Comparison of ENCODE assay signal across 17 cellular contexts in the genomic region with DNA sequence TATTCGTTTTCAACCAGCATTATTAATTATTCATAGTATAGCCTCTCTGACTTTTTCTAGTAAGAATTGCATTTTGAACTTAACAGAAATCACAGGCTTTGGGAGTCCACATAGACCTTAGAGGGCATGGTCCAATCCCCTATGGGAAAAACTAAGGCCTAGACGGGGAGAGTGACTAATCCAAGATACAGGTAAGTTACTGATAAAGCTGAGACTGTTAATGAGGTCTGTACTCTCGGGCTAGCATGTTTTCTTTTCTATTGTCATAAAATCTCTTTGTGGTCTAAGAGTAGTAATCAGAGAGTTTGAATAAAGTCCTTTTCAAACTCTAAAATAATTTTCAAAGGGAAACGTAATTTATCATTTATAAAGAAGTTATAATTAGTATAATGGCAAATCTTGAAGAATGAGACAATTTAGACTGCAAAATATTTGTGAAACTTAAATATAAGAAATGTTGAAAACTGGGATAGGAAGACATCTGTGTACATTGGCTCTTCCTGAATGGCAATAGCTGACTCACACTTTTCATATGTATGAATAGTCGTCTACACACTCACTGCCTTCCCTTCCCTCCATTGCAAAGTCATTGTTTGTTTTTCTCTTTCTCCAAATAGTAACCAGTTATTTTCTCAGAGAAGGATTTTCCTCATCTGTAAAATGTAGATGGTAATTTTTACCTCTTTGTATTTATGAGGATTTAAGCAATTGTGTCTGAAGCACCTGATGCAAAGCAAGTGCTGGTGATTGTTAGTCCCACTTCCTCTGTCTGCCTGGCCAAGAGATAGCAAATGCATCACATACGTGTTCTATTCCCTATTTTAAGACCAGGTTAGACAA.
DNase-seq lines count a peak whose midpoint lies in the region; TF ChIP-seq lines count a peak whose summit lies in the region.
"Had no signal": no experiment of that assay in that cellular context is flagged by ENCODE, and none has a peak within 500 bp of the region (broad histone marks: within the 10 kb centered on the region; RNA-seq: fewer than 3 reads in every experiment).

No MANE protein-coding gene starts in this region.

- H3K27me3 ChIP-seq in breast epithelium (no peaks in the 10 kb centered on the region), smooth muscle cell (ENCODE audit: low read depth) (no peaks in the 10 kb centered on the region)

- no peak overlapping the region for H3K9ac ChIP-seq in smooth muscle cell (ENCODE audit: low read depth)

- H3K4me2 ChIP-seq in smooth muscle cell = no peak overlapping the region

- H3K4me1 ChIP-seq in breast epithelium (no peaks in the 10 kb centered on the region), smooth muscle cell (ENCODE audit: low read depth) (no peaks in the 10 kb centered on the region)

- H3K36me3 Mint-ChIP-seq in MCF 10A (ENCODE audit: insufficient read depth, unreplicated experiment) (peaks cover under 1% of the 10 kb centered on the region), CD14-positive monocyte (no peaks in the 10 kb centered on the region)

- H3K9me3 ChIP-seq in breast epithelium = no peaks in the 10 kb centered on the region
- no peaks in the 10 kb centered on the region for H3K9me3 ChIP-seq in smooth muscle cell (replicated peaks; ENCODE audit: low read depth)

- TF ChIP-seq POLR2A in breast epithelium (IDR thresholded peaks at IDR 0.05) = no peak

- H3K27ac Mint-ChIP-seq in MCF 10A (ENCODE audit: low read depth, unreplicated experiment) (peak overlapping the region; percentile 82), CD14-positive monocyte (no peak overlapping the region)

- H3K4me1 Mint-ChIP-seq in MCF 10A (ENCODE audit: insufficient read depth, unreplicated experiment) = peaks cover 37% of the 10 kb centered on the region
- peaks cover 10% of the 10 kb centered on the region for H3K4me1 Mint-ChIP-seq in CD14-positive monocyte

- WGBS in smooth muscle cell (ENCODE audit: low lambda C conversion rate) = 60% methylated on average over 6 of the region's 6 CpGs

- no TSS peak for BruUV-seq in MCF 10A (replicated peaks; lab: Mats Ljungman, UMichigan)

- H2AFZ ChIP-seq in smooth muscle cell (ENCODE audit: low read depth) = no peak overlapping the region

- H3K4me3 Mint-ChIP-seq in MCF 10A (ENCODE audit: unreplicated experiment) (no peak overlapping the region), CD14-positive monocyte (no peak overlapping the region)

- no peaks in the 10 kb centered on the region for H4K20me1 ChIP-seq in smooth muscle cell (ENCODE audit: low read depth)

- TF ChIP-seq CTCF in MCF 10A (IDR thresholded peaks at IDR 0.05; ENCODE audit: unreplicated experiment) (no peak), breast epithelium (IDR thresholded peaks at IDR 0.05) (no peak), RWPE1 (conservative IDR thresholded peaks at IDR 0.05; ENCODE audit: low read depth) (no peak), fibroblast of pulmonary artery (IDR thresholded peaks at IDR 0.05; ENCODE audit: low read length, missing control alignments) (no peak), smooth muscle cell (IDR thresholded peaks at IDR 0.05; ENCODE audit: borderline replicate concordance, insufficient read depth, poor library complexity, severe bottlenecking) (no peak), CD14-positive monocyte (IDR thresholded peaks at IDR 0.05) (no peak)

- POLR2A ChIA-PET in MCF 10A (lab: Yijun Ruan, JAX) = interaction anchor here (0.6 to 3.0 kb wide), 5 partner anchors 9 to 135 kb away, joined by 3 to 6 read pairs (median 3); no protein-coding TSS in a partner anchor
- POLR2A ChIA-PET in RWPE1 (lab: Yijun Ruan, JAX; ENCODE audit: low non-redundant PET) = no interaction called here
- POLR2A ChIA-PET in HEK293T (lab: Yijun Ruan, JAX) = no interaction called here

- H3K9me3 Mint-ChIP-seq in MCF 10A (ENCODE audit: unreplicated experiment) (peaks cover 8% of the 10 kb centered on the region), CD14-positive monocyte (peaks cover 0 to 2% (median 0%) of the 10 kb centered on the region in 7 donors)

- H3K27ac ChIP-seq in breast epithelium (no peak overlapping the region), RWPE1 (no peak overlapping the region), smooth muscle cell (ENCODE audit: low read depth) (peak overlapping the region; percentile 45)

- no peaks in the 10 kb centered on the region for H3K79me2 ChIP-seq in smooth muscle cell (ENCODE audit: low read depth)

- intact Hi-C loops in MCF 10A (cut with micrococcal nuclease) = no loop called here
- intact Hi-C loops in breast epithelium (cut with DNase I; ENCODE audit: low total_unique reads) = no loop called here
- intact Hi-C loops in CD14-positive monocyte (cut with micrococcal nuclease) = no loop called here

- CTCF ChIA-PET in MCF 10A (lab: Yijun Ruan, JAX) (interaction anchor here (0.7 kb wide), 1 partner anchor 152 kb away, joined by 3 read pairs; no protein-coding TSS in a partner anchor), RWPE1 (lab: Yijun Ruan, JAX) (interaction anchor here (0.7 kb wide), 1 partner anchor 174 kb away, joined by 3 read pairs; no protein-coding TSS in a partner anchor), HEK293T (lab: Yijun Ruan, JAX) (no interaction called here)

- H3K27me3 Mint-ChIP-seq in MCF 10A (ENCODE audit: insufficient read depth, unreplicated experiment) = no peaks in the 10 kb centered on the region
- H3K27me3 Mint-ChIP-seq in CD14-positive monocyte (ENCODE audit: low read depth in 3 of 3) = no peaks in the 10 kb centered on the region

- DNase-seq in MCF 10A (ENCODE audit: unreplicated experiment) (peak; percentile 61), breast epithelium (ENCODE audit: low spot score in 2 of 2) (no peak), RWPE1 (ENCODE audit: low spot score) (peak; percentile 60), fibroblast of pulmonary artery (ENCODE audit: low read depth) (peak; percentile 74), smooth muscle cell (lab: John Stamatoyannopoulos, UW; ENCODE audit: unreplicated experiment) (no peak), NCI-H526 treated with DMSO at 0.1 percent for 48 hours (lab: John Stamatoyannopoulos, UW) (no peak), HEK293T (ENCODE audit: extremely low spot score) (no peak), CD14-positive monocyte (ENCODE audit: low spot score) (no peak)
- DNase-seq: activated CD4-positive, alpha-beta T cell treated with anti-CD3 and anti-CD28 coated beads, Interleukin-2, amount 50 U/mL, for 48 hours; activated effector memory CD4-positive, alpha-beta T cell treated with Interleukin-2 at 50 U/mL for 16 hours; caudate nucleus; erythroblast; NCI-H187; stimulated activated CD4-positive, alpha-beta T cell treated with anti-CD3 and anti-CD28 coated beads, Interleukin-4, amount 100 ng/mL, for 1 hour; stimulated activated naive CD4-positive, alpha-beta T cell; T-helper 2 cell had no signal

- H3K4me3 ChIP-seq in breast epithelium = no peak overlapping the region
- H3K4me3 ChIP-seq in fibroblast of pulmonary artery (replicated peaks; ENCODE audit: low read depth, low read length) = no peak overlapping the region
- H3K4me3 ChIP-seq in smooth muscle cell = no peak overlapping the region
- H3K4me3 ChIP-seq: K562 had no signal

- H3K36me3 ChIP-seq in breast epithelium (no peaks in the 10 kb centered on the region), smooth muscle cell (ENCODE audit: low read depth) (no peaks in the 10 kb centered on the region)

- no peaks in the 10 kb centered on the region for H3F3A ChIP-seq in smooth muscle cell (ENCODE audit: low read depth)

TF ChIP-seq in HEK293T, 16 proteins besides CTCF, POLR2A, EP300 and RAD21:
- no peak for TF ChIP-seq L3MBTL2 (conservative IDR thresholded peaks at IDR 0.05)
- TF ChIP-seq FOXM1 (IDR thresholded peaks at IDR 0.05; ENCODE audit: borderline replicate concordance) = no peak
- TF ChIP-seq BHLHE40 (IDR thresholded peaks at IDR 0.05; ENCODE audit: borderline replicate concordance) = no peak
- TF ChIP-seq ELF4 (IDR thresholded peaks at IDR 0.05) = no peak
- no peak for TF ChIP-seq CTBP1 (IDR thresholded peaks at IDR 0.05; ENCODE audit: borderline replicate concordance)
- TF ChIP-seq FOXK2 (IDR thresholded peaks at IDR 0.05) = no peak
- no peak for TF ChIP-seq LEF1 (IDR thresholded peaks at IDR 0.05; ENCODE audit: borderline replicate concordance)
- TF ChIP-seq TARDBP (IDR thresholded peaks at IDR 0.05) = no peak
- no peak for TF ChIP-seq NFRKB (IDR thresholded peaks at IDR 0.05)
- no peak for TF ChIP-seq FOXA1 (IDR thresholded peaks at IDR 0.05)
- no peak for TF ChIP-seq SUZ12 (IDR thresholded peaks at IDR 0.05)
- no peak for TF ChIP-seq SP1 (IDR thresholded peaks at IDR 0.05)
- TF ChIP-seq, protein P1, sequence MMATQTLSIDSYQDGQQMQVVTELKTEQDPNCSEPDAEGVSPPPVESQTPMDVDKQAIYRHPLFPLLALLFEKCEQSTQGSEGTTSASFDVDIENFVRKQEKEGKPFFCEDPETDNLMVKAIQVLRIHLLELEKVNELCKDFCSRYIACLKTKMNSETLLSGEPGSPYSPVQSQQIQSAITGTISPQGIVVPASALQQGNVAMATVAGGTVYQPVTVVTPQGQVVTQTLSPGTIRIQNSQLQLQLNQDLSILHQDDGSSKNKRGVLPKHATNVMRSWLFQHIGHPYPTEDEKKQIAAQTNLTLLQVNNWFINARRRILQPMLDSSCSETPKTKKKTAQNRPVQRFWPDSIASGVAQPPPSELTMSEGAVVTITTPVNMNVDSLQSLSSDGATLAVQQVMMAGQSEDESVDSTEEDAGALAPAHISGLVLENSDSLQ (IDR thresholded peaks at IDR 0.05) = no peak
- TF ChIP-seq ZNF384 (IDR thresholded peaks at IDR 0.05) = no peak
- no peak for TF ChIP-seq ARNT (IDR thresholded peaks at IDR 0.05)

Comparison
In these comparisons a context has a peak if more than half of its experiments do, and no peak if none do; other contexts are left out.
1. DNase-seq: peak in MCF 10A (single experiment), RWPE1 (single experiment) and fibroblast of pulmonary artery (single experiment); none in breast epithelium (0 of 2), smooth muscle cell (single experiment), NCI-H526 treated with DMSO at 0.1 percent for 48 hours (single experiment), HEK293T (single experiment) and CD14-positive monocyte (single experiment).